1 cellular context compared by ENCODE assay signal in genomic region chr11:75706260-75706729, GRCh38.
TF ChIP-seq lines count a peak whose summit lies in the region.

No MANE protein-coding gene starts in this region.

TF ChIP-seq in K562, 482 proteins besides CTCF, POLR2A, EP300 and RAD21 (continued from another document and continues in another):
- peak; percentile 15; the same call in 1 of the 2 replicates for TF ChIP-seq VEZF1 (CRISPR knock-in tag; IDR thresholded peaks at IDR 0.05)
- no peak for TF ChIP-seq ZNF445 (CRISPR knock-in tag; IDR thresholded peaks at IDR 0.05; ENCODE audit: low read depth)
- TF ChIP-seq RB1 (IDR thresholded peaks at IDR 0.05; ENCODE audit: low read depth): peak; percentile 71
- TF ChIP-seq CEBPG (CRISPR knock-in tag; IDR thresholded peaks at IDR 0.05): no peak
- TF ChIP-seq CEBPG (tag; conservative IDR thresholded peaks at IDR 0.05 in 1 of 2, IDR thresholded peaks at IDR 0.05 in 1 of 2): no peak
- no peak for TF ChIP-seq SMAD1 (IDR thresholded peaks at IDR 0.05; ENCODE audit: low read depth, low read length, partially characterized antibody)
- no peak for TF ChIP-seq POLR2H (tag; IDR thresholded peaks at IDR 0.05; ENCODE audit: low read depth)
- TF ChIP-seq, protein P1, sequence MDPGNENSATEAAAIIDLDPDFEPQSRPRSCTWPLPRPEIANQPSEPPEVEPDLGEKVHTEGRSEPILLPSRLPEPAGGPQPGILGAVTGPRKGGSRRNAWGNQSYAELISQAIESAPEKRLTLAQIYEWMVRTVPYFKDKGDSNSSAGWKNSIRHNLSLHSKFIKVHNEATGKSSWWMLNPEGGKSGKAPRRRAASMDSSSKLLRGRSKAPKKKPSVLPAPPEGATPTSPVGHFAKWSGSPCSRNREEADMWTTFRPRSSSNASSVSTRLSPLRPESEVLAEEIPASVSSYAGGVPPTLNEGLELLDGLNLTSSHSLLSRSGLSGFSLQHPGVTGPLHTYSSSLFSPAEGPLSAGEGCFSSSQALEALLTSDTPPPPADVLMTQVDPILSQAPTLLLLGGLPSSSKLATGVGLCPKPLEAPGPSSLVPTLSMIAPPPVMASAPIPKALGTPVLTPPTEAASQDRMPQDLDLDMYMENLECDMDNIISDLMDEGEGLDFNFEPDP (CRISPR knock-in tag; IDR thresholded peaks at IDR 0.05): no peak
- peak in 1 of 2 experiments; percentile 70 for TF ChIP-seq E2F6 (IDR thresholded peaks at IDR 0.05; ENCODE audit: borderline replicate concordance in 1 of 2, extremely low read depth in 1 of 2, insufficient read depth in 1 of 2, insufficient read length in 1 of 2, low read depth in 1 of 2, low read length in 1 of 2, poor library complexity in 1 of 2, severe bottlenecking in 1 of 2)
- 0 out of 2 replicates have a peak, but pooled peaks have one; percentile 22 for TF ChIP-seq JUND (IDR thresholded peaks at IDR 0.05; ENCODE audit: borderline replicate concordance, low read depth, low read length)
- TF ChIP-seq JUND (tag; IDR thresholded peaks at IDR 0.05; ENCODE audit: borderline replicate concordance, low read depth, low read length): peak; percentile 15; the same call in 1 of the 3 replicates
- TF ChIP-seq ZNF77 (CRISPR knock-in tag; IDR thresholded peaks at IDR 0.05): no peak
- TF ChIP-seq, protein P2, sequence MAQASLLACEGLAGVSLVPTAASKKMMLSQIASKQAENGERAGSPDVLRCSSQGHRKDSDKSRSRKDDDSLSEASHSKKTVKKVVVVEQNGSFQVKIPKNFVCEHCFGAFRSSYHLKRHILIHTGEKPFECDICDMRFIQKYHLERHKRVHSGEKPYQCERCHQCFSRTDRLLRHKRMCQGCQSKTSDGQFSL (CRISPR knock-in tag; IDR thresholded peaks at IDR 0.05): 0 out of 2 replicates have a peak, but pooled peaks have one; percentile 43
- TF ChIP-seq, protein P2 (tag; IDR thresholded peaks at IDR 0.05): no peak
- 0 out of 2 replicates have a peak, but pooled peaks have one; percentile 31 for TF ChIP-seq SMAD4 (CRISPR knock-in tag; conservative IDR thresholded peaks at IDR 0.05)
- peak in 1 of 2 experiments; percentile 39; a peak in 1 of 4 replicates for TF ChIP-seq RCOR1 (IDR thresholded peaks at IDR 0.05; ENCODE audit: borderline replicate concordance in 1 of 2, low read depth in 2 of 2, low read length in 2 of 2)
- peak; percentile 61 for TF ChIP-seq CTBP1 (IDR thresholded peaks at IDR 0.05; ENCODE audit: borderline replicate concordance)
- TF ChIP-seq SMC3 (conservative IDR thresholded peaks at IDR 0.05; ENCODE audit: insufficient read depth, low read depth, low read length): peak; percentile 73
- TF ChIP-seq ZNF23 (CRISPR knock-in tag; IDR thresholded peaks at IDR 0.05): no peak
- TF ChIP-seq, protein P3, sequence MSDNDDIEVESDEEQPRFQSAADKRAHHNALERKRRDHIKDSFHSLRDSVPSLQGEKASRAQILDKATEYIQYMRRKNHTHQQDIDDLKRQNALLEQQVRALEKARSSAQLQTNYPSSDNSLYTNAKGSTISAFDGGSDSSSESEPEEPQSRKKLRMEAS (CRISPR knock-in tag; IDR thresholded peaks at IDR 0.05): peak; percentile 59; the same call in 1 of the 2 replicates
- peak; percentile 74 for TF ChIP-seq MGA (IDR thresholded peaks at IDR 0.05)
- TF ChIP-seq XRCC5 (IDR thresholded peaks at IDR 0.05; ENCODE audit: low read depth, low read length): no peak
- TF ChIP-seq LCOR (CRISPR knock-in tag; IDR thresholded peaks at IDR 0.05): peak; percentile 58; the same call in 1 of the 2 replicates
- TF ChIP-seq RUNX1 (IDR thresholded peaks at IDR 0.05; ENCODE audit: low read depth): 0 out of 2 replicates have a peak, but pooled peaks have one; percentile 33
- no peak for TF ChIP-seq DACH1 (IDR thresholded peaks at IDR 0.05; ENCODE audit: partially characterized antibody)
- no peak for TF ChIP-seq SREBF2 (CRISPR knock-in tag; IDR thresholded peaks at IDR 0.05)
- TF ChIP-seq ZNF24 (IDR thresholded peaks at IDR 0.05): peak; percentile 30; the same call in 1 of the 2 replicates
- TF ChIP-seq L3MBTL2 (IDR thresholded peaks at IDR 0.05): peak; percentile 77
- no peak for TF ChIP-seq NR2F6 (CRISPR knock-in tag; IDR thresholded peaks at IDR 0.05)
- 0 out of 4 replicates have a peak, but pooled peaks of 1 of the 2 experiments have one; percentile 27 for TF ChIP-seq NRF1 (conservative IDR thresholded peaks at IDR 0.05 in 1 of 2, IDR thresholded peaks at IDR 0.05 in 1 of 2)
- TF ChIP-seq ZBTB7A (IDR thresholded peaks at IDR 0.05; ENCODE audit: borderline replicate concordance, control insufficient read depth, low read depth, low read length): peak; percentile 33; the same call in 1 of the 2 replicates
- no peak for TF ChIP-seq FOXK2 (conservative IDR thresholded peaks at IDR 0.05 in 1 of 2, IDR thresholded peaks at IDR 0.05 in 1 of 2; ENCODE audit: low read depth in 2 of 2)
- TF ChIP-seq, protein P4, sequence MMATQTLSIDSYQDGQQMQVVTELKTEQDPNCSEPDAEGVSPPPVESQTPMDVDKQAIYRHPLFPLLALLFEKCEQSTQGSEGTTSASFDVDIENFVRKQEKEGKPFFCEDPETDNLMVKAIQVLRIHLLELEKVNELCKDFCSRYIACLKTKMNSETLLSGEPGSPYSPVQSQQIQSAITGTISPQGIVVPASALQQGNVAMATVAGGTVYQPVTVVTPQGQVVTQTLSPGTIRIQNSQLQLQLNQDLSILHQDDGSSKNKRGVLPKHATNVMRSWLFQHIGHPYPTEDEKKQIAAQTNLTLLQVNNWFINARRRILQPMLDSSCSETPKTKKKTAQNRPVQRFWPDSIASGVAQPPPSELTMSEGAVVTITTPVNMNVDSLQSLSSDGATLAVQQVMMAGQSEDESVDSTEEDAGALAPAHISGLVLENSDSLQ (IDR thresholded peaks at IDR 0.05): 0 out of 2 replicates have a peak, but pooled peaks have one; percentile 24
- no peak for TF ChIP-seq FOXJ2 (tag; IDR thresholded peaks at IDR 0.05)
- peak; percentile 46; the same call in 1 of the 2 replicates for TF ChIP-seq GABPB1 (CRISPR knock-in tag; IDR thresholded peaks at IDR 0.05)
- no peak for TF ChIP-seq NUFIP1 (IDR thresholded peaks at IDR 0.05; ENCODE audit: partially characterized antibody)
- no peak for TF ChIP-seq KLF6 (CRISPR knock-in tag; IDR thresholded peaks at IDR 0.05; ENCODE audit: borderline replicate concordance)
- TF ChIP-seq KDM2B (CRISPR knock-in tag; IDR thresholded peaks at IDR 0.05): no peak
- TF ChIP-seq C11orf30 (IDR thresholded peaks at IDR 0.05; ENCODE audit: low read depth): no peak
- TF ChIP-seq ZFP30 (CRISPR knock-in tag; IDR thresholded peaks at IDR 0.05; ENCODE audit: borderline replicate concordance): no peak
- peak; percentile 42; the same call in 1 of the 2 replicates for TF ChIP-seq STAG1 (CRISPR knock-in tag; IDR thresholded peaks at IDR 0.05; ENCODE audit: borderline replicate concordance)
- 0 out of 2 replicates have a peak, but pooled peaks have one; percentile 34 for TF ChIP-seq TCF7 (IDR thresholded peaks at IDR 0.05; ENCODE audit: borderline replicate concordance)
- no peak for TF ChIP-seq SP1 (CRISPR knock-in tag; IDR thresholded peaks at IDR 0.05)
- no peak for TF ChIP-seq TRIM24 (IDR thresholded peaks at IDR 0.05)
- no peak for TF ChIP-seq ETV5 (CRISPR knock-in tag; IDR thresholded peaks at IDR 0.05; ENCODE audit: low read depth)
- no peak for TF ChIP-seq CBFA2T3 (IDR thresholded peaks at IDR 0.05)
